21 cellular contexts compared by ENCODE assay signal in genomic region chr7:130146693-130147520, GRCh38. TPM values are rescaled to one million over a fixed set of nuclear protein-coding genes. Genes with fewer than 3 reads are reported as not detected.
DNase-seq lines count a peak whose midpoint lies in the region; ATAC-seq and TF ChIP-seq lines count a peak whose summit lies in the region.
"Had no signal": no experiment of that assay in that cellular context is flagged by ENCODE, and none has a peak within 500 bp of the region (broad histone marks: within the 10 kb centered on the region; RNA-seq: fewer than 3 reads in every experiment).

No MANE protein-coding gene starts in this region.

- in situ Hi-C loops in brain microvascular endothelial cell (cut with HindIII; ENCODE audit: low pct_ligation_motif_present, low sequenced_read_pairs) = no loop called here

- H3K4me3 ChIP-seq in BLaER1 (no peak overlapping the region), brain microvascular endothelial cell (ENCODE audit: low read depth, low read length) (no peak overlapping the region)
- H3K4me3 ChIP-seq: PC-9 had no signal

- H3K27ac ChIP-seq in BLaER1 (no peak overlapping the region), brain microvascular endothelial cell (no peak overlapping the region)
- H3K27ac ChIP-seq: PC-9 had no signal

- CTCF ChIA-PET in activated B cell treated with CpG ODN at 0.5 μM for 24 hours (lab: Charles Lee) = no interaction called here

- H3K4me1 ChIP-seq in BLaER1 = peaks cover 65% of the 10 kb centered on the region

- DNase-seq in activated B cell treated with CpG ODN at 0.5 μM for 24 hours (no peak), left lobe of liver (ENCODE audit: low spot score) (no peak), osteocyte (ENCODE audit: extremely low spot score, unreplicated experiment) (peak; percentile 53), brain microvascular endothelial cell (no peak), HK-2 (ENCODE audit: unreplicated experiment) (no peak)
- DNase-seq: C1 segment of cervical spinal cord; CD4-positive, alpha-beta memory T cell; COR-L47; GDM1; KBM-7; NCI-H1105 treated with DMSO at 0.1 percent for 48 hours; NCI-H146; NCI-H1930; NCI-H774; NK-92 treated with Interleukin-12 subunit alpha and Interleukin-12 subunit beta, amount 100 ng/mL, for 24 hours; PC-9; SHP77 had no signal

- no peak overlapping the region for H3K4me3 Mint-ChIP-seq in activated B cell treated with CpG ODN at 0.5 μM for 24 hours
- H3K4me3 Mint-ChIP-seq in osteocyte (ENCODE audit: unreplicated experiment) = no peak overlapping the region
- H3K4me3 Mint-ChIP-seq: CD4-positive, alpha-beta memory T cell had no signal

- no peaks in the 10 kb centered on the region for H3K36me3 ChIP-seq in BLaER1
- no peaks in the 10 kb centered on the region for H3K36me3 ChIP-seq in brain microvascular endothelial cell (replicated peaks)

- peaks cover 63% of the 10 kb centered on the region for H3K4me1 Mint-ChIP-seq in activated B cell treated with CpG ODN at 0.5 μM for 24 hours
- H3K4me1 Mint-ChIP-seq in osteocyte (ENCODE audit: unreplicated experiment) = peaks cover 12% of the 10 kb centered on the region

- H3K9ac ChIP-seq in BLaER1 = no peak overlapping the region

- H3K9me3 Mint-ChIP-seq in activated B cell treated with CpG ODN at 0.5 μM for 24 hours (no peaks in the 10 kb centered on the region), osteocyte (ENCODE audit: unreplicated experiment) (no peaks in the 10 kb centered on the region)
- H3K9me3 Mint-ChIP-seq: CD4-positive, alpha-beta memory T cell had no signal

- H3K27me3 Mint-ChIP-seq in activated B cell treated with CpG ODN at 0.5 μM for 24 hours (no peaks in the 10 kb centered on the region), osteocyte (ENCODE audit: unreplicated experiment) (no peaks in the 10 kb centered on the region)

- H3K36me3 Mint-ChIP-seq in activated B cell treated with CpG ODN at 0.5 μM for 24 hours (ENCODE audit: low read depth) (no peaks in the 10 kb centered on the region), osteocyte (ENCODE audit: unreplicated experiment) (no peaks in the 10 kb centered on the region)
- H3K36me3 Mint-ChIP-seq: CD4-positive, alpha-beta memory T cell had no signal

- TF ChIP-seq CTCF in activated B cell treated with CpG ODN at 0.5 μM for 24 hours (IDR thresholded peaks at IDR 0.05) = no peak
- no peak for TF ChIP-seq CTCF in osteocyte (IDR thresholded peaks at IDR 0.05)
- TF ChIP-seq CTCF in brain microvascular endothelial cell (IDR thresholded peaks at IDR 0.05; ENCODE audit: low read depth, low read length, missing control alignments) = no peak

- H3K27me3 ChIP-seq in BLaER1 = peaks cover 4% of the 10 kb centered on the region; the same call in 1 of the 2 replicates
- no peaks in the 10 kb centered on the region for H3K27me3 ChIP-seq in brain microvascular endothelial cell (replicated peaks)

- peaks cover 20% of the 10 kb centered on the region for H4K20me1 ChIP-seq in BLaER1

- POLR2A ChIA-PET in activated B cell treated with CpG ODN at 0.5 μM for 24 hours (lab: Charles Lee) = interaction anchor here (0.7 kb wide), 2 partner anchors 8 to 574 kb away, joined by 3 to 6 read pairs; no protein-coding TSS in a partner anchor

- H3K9me3 ChIP-seq in BLaER1 = peaks cover 8% of the 10 kb centered on the region; the same call in 1 of the 2 replicates

- H3K27ac Mint-ChIP-seq in activated B cell treated with CpG ODN at 0.5 μM for 24 hours (peak overlapping the region; percentile 41), osteocyte (ENCODE audit: unreplicated experiment) (no peak overlapping the region)
- H3K27ac Mint-ChIP-seq: CD4-positive, alpha-beta memory T cell had no signal

- ATAC-seq in activated B cell treated with CpG ODN at 0.5 μM for 24 hours (ENCODE audit: low read depth) (no peak), left lobe of liver (peak; percentile 81), HG03196 (IDR thresholded peaks at IDR 0.05; ENCODE audit: unreplicated experiment) (no peak), GM18519 (IDR thresholded peaks at IDR 0.05; ENCODE audit: low FRiP score, unreplicated experiment) (no peak)
- ATAC-seq: HCT116 had no signal

- H3K4me2 ChIP-seq in BLaER1 = peak overlapping the region; percentile 93
- H3K4me2 ChIP-seq: PC-9 had no signal

- intact Hi-C loops in activated B cell treated with CpG ODN at 0.5 μM for 24 hours (cut with micrococcal nuclease) = no loop called here

RNA-seq across cellular contexts. Expression of gene TMEM209, which starts 58.3 kb away (rescaled TPM):
- total RNA-seq in activated B cell treated with CpG ODN at 0.5 μM for 24 hours (30.0 and 32.6 TPM in 2 replicates), left lobe of liver (7.5 TPM), osteocyte (22.7 and 23.4 TPM in 2 replicates)
